Comparison of ENCODE assay signal across 20 cellular contexts in the genomic region with DNA sequence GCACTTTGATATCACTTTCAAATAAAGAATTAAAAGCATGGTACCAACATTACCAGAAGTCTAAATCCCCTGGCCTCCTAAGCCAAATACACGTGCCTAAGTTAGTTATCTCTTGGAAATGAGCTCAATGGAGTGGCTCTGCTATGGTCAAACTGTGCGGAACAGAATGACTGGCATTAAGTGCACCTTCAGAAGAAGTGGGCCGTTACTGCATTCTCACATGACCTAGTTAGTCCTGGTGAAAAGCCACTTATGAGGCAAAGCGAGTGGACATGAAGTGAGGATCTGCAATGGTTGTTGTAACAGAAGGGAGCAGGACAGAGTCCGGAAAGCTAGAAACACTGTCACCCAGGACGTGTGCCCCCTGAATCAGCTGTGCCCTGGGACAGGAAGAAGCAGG.
"Had no signal": no experiment of that assay in that cellular context is flagged by ENCODE, and none has a peak within 500 bp of the region (broad histone marks: within the 10 kb centered on the region; RNA-seq: fewer than 3 reads in every experiment).

No MANE protein-coding gene starts in this region.

- H3K9me3 ChIP-seq: lower lobe of right lung, ovary, right lobe of liver, uterus had no signal

- H3K4me2 ChIP-seq: smooth muscle cell had no signal

- H3K27me3 ChIP-seq: ovary, right atrium auricular region, right lobe of liver, transverse colon, uterus had no signal

- H3K36me3 ChIP-seq: lower lobe of right lung, ovary, right atrium auricular region, right lobe of liver, transverse colon, uterus had no signal

- H3K27ac ChIP-seq: lower lobe of right lung, ovary, right atrium auricular region, right lobe of liver, transverse colon, uterus had no signal

- ATAC-seq: left ventricle myocardium superior; naive thymus-derived CD8-positive, alpha-beta T cell; stimulated activated naive CD8-positive, alpha-beta T cell treated with anti-CD3 and anti-CD28 coated beads, Interleukin-15, amount 100 ng/mL, for 72 hours had no signal

- H3K4me1 ChIP-seq: lower lobe of right lung, right atrium auricular region, right lobe of liver, transverse colon, uterus had no signal

- H3K4me3 ChIP-seq: lower lobe of right lung, ovary, right atrium auricular region, right lobe of liver, smooth muscle cell, transverse colon, uterus had no signal

- DNase-seq: hypothalamus; islet precursor cell; left ventricle myocardium superior; lower lobe of right lung; mammary epithelial cell; mesenchymal stem cell; naive thymus-derived CD8-positive, alpha-beta T cell; ovary; right lobe of liver; stimulated activated CD4-positive, alpha-beta T cell treated with anti-CD3 and anti-CD28 coated beads, Interleukin-1b, Interleukin-23, amount 100 ng/mL, for 48 hours; stimulated activated CD4-positive, alpha-beta T cell treated with anti-CD3 and anti-CD28 coated beads, Interleukin-2, amount 100 ng/mL, for 48 hours; stimulated activated CD4-positive, alpha-beta T cell treated with anti-CD3 and anti-CD28 coated beads, Interleukin-4, amount 100 ng/mL, for 4 hours; stimulated activated CD8-positive, alpha-beta memory T cell treated with anti-CD3 and anti-CD28 coated beads, Interleukin-4, amount 100 ng/mL, for 48 hours; stimulated activated naive CD4-positive, alpha-beta T cell treated with Interleukin-2 at 50 U/mL for 16 hours; stimulated activated naive CD8-positive, alpha-beta T cell treated with anti-CD3 and anti-CD28 coated beads, Interleukin-15, amount 100 ng/mL, for 72 hours; substantia nigra; transverse colon; uterus had no signal
